Comparison of ENCODE assay signal across 1 cellular context in the genomic region with DNA sequence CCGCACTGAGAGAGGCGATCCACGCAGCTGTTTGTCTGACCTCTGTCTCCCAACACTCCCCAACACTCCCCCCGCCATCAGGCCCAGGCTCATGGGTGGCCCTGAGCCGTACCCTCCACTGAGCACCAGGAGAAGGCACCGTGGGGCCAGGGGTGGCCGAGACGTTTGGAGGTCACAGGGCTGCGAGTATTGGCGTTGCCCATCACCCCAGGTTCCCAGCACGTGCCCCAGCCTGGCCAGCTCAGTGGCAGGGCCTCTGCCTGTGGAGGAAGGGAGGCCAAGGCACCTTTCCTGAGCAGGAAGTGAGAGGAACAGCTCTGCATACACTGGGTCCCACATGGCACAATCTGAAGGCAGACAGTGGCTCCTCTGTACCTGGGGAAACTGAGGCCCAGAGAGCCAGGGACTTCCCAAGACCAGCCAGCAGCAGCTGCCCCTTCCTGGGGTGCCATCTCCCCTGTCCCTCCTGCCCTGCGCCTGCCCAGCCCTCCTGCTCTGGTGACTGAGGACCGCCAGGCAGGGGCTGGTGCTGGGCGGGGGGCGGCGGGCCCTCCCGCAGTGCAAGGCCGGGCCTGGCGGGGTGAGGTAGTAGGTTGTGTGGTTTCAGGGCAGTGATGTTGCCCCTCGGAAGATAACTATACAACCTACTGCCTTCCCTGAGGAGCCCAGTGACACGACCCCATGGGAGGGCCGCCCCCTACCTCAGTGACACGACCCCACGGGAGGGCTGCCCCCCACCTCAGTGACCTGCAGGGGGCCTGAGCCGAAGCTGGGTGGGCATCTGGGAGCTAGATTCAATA.
TF ChIP-seq lines count a peak whose summit lies in the region.

No MANE protein-coding gene starts in this region.

TF ChIP-seq in IMR-90, 13 proteins besides CTCF, POLR2A, EP300 and RAD21:
- TF ChIP-seq MAZ (IDR thresholded peaks at IDR 0.05; ENCODE audit: borderline replicate concordance, low read depth, low read length) (no peak), RCOR1 (IDR thresholded peaks at IDR 0.05; ENCODE audit: insufficient replicate concordance, low read length) (no peak), CHD1 (IDR thresholded peaks at IDR 0.05; ENCODE audit: low read depth, low read length) (no peak), MAFK (IDR thresholded peaks at IDR 0.05; ENCODE audit: low read depth, low read length) (no peak), MXI1 (IDR thresholded peaks at IDR 0.05; ENCODE audit: borderline replicate concordance, low read depth, low read length) (no peak), FOS (IDR thresholded peaks at IDR 0.05; ENCODE audit: low read depth, low read length) (no peak), BHLHE40 (IDR thresholded peaks at IDR 0.05; ENCODE audit: low read depth, low read length) (no peak), CEBPB (IDR thresholded peaks at IDR 0.05; ENCODE audit: low read depth, low read length) (no peak), SMC3 (IDR thresholded peaks at IDR 0.05; ENCODE audit: low read depth, low read length) (no peak), RFX5 (IDR thresholded peaks at IDR 0.05; ENCODE audit: low read depth, low read length) (no peak), NFE2L2 (IDR thresholded peaks at IDR 0.05; ENCODE audit: low read depth, low read length) (no peak)
- TF ChIP-seq, protein P1, sequence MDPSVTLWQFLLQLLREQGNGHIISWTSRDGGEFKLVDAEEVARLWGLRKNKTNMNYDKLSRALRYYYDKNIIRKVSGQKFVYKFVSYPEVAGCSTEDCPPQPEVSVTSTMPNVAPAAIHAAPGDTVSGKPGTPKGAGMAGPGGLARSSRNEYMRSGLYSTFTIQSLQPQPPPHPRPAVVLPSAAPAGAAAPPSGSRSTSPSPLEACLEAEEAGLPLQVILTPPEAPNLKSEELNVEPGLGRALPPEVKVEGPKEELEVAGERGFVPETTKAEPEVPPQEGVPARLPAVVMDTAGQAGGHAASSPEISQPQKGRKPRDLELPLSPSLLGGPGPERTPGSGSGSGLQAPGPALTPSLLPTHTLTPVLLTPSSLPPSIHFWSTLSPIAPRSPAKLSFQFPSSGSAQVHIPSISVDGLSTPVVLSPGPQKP (IDR thresholded peaks at IDR 0.05; ENCODE audit: borderline replicate concordance, low read depth, low read length): no peak
- TF ChIP-seq, protein P2, sequence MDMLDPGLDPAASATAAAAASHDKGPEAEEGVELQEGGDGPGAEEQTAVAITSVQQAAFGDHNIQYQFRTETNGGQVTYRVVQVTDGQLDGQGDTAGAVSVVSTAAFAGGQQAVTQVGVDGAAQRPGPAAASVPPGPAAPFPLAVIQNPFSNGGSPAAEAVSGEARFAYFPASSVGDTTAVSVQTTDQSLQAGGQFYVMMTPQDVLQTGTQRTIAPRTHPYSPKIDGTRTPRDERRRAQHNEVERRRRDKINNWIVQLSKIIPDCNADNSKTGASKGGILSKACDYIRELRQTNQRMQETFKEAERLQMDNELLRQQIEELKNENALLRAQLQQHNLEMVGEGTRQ (IDR thresholded peaks at IDR 0.05; ENCODE audit: low read depth, low read length): no peak
